Comparison of ENCODE assay signal across 1 cellular context in genomic region chr4:37648084-37648817, GRCh38.
TF ChIP-seq lines count a peak whose summit lies in the region.

No MANE protein-coding gene starts in this region.

TF ChIP-seq in HepG2, 621 proteins besides CTCF, POLR2A, EP300 and RAD21 (continued from another document and continues in another):
- TF ChIP-seq ZBTB46 (CRISPR knock-in tag; IDR thresholded peaks at IDR 0.05; ENCODE audit: borderline replicate concordance) (no peak), JUNB (CRISPR knock-in tag; IDR thresholded peaks at IDR 0.05; ENCODE audit: borderline replicate concordance) (peak; percentile 97), ZUFSP (CRISPR knock-in tag; IDR thresholded peaks at IDR 0.05; ENCODE audit: borderline replicate concordance) (no peak), ZNF781 (CRISPR knock-in tag; IDR thresholded peaks at IDR 0.05; ENCODE audit: borderline replicate concordance, not compliant biosample characterization) (peak; percentile 67), NR2F1 (CRISPR knock-in tag; IDR thresholded peaks at IDR 0.05) (peak; percentile 86 to 87), ZNF362 (CRISPR knock-in tag; IDR thresholded peaks at IDR 0.05; ENCODE audit: borderline replicate concordance) (no peak), ZNF264 (CRISPR knock-in tag; IDR thresholded peaks at IDR 0.05) (no peak), ZNF275 (CRISPR knock-in tag; IDR thresholded peaks at IDR 0.05; ENCODE audit: borderline replicate concordance) (no peak), TEAD3 (CRISPR knock-in tag; optimal IDR thresholded peaks at IDR 0.05; ENCODE audit: borderline replicate concordance) (peak; percentile 87), RXRB (CRISPR knock-in tag; IDR thresholded peaks at IDR 0.05; ENCODE audit: borderline replicate concordance) (peak; percentile 89), RBM39 (IDR thresholded peaks at IDR 0.05; ENCODE audit: low read depth, low read length, poor library complexity, severe bottlenecking) (no peak), SPEN (CRISPR knock-in tag; IDR thresholded peaks at IDR 0.05; ENCODE audit: low read depth) (peak; percentile 47; the same call in 1 of the 2 replicates), ZBTB4 (CRISPR knock-in tag; IDR thresholded peaks at IDR 0.05; ENCODE audit: borderline replicate concordance) (0 out of 2 replicates have a peak, but pooled peaks have one; percentile 55), ATF1 (CRISPR knock-in tag; IDR thresholded peaks at IDR 0.05) (no peak), ZNF678 (CRISPR knock-in tag; IDR thresholded peaks at IDR 0.05) (no peak), ZBTB38 (CRISPR knock-in tag; IDR thresholded peaks at IDR 0.05) (peak; percentile 67; the same call in 1 of the 2 replicates), RFX1 (IDR thresholded peaks at IDR 0.05) (no peak), IKZF1 (IDR thresholded peaks at IDR 0.05) (no peak), NRL (CRISPR knock-in tag; IDR thresholded peaks at IDR 0.05; ENCODE audit: borderline replicate concordance) (no peak), ZNF577 (CRISPR knock-in tag; IDR thresholded peaks at IDR 0.05; ENCODE audit: borderline replicate concordance, low read depth) (no peak), ZMYM3 (CRISPR knock-in tag; IDR thresholded peaks at IDR 0.05) (peak; percentile 78), E2F1 (CRISPR knock-in tag; IDR thresholded peaks at IDR 0.05) (no peak), KDM6A (CRISPR knock-in tag; IDR thresholded peaks at IDR 0.05; ENCODE audit: low read depth) (peak; percentile 60; the same call in 1 of the 2 replicates), SOX6 (IDR thresholded peaks at IDR 0.05) (no peak), SOX6 (CRISPR knock-in tag; IDR thresholded peaks at IDR 0.05) (peak; percentile 95), ZNF644 (CRISPR knock-in tag; IDR thresholded peaks at IDR 0.05; ENCODE audit: low read depth) (peak; percentile 89), GABPB1 (CRISPR knock-in tag; IDR thresholded peaks at IDR 0.05) (peak; percentile 33; the same call in 1 of the 2 replicates), ARID2 (CRISPR knock-in tag; IDR thresholded peaks at IDR 0.05; ENCODE audit: borderline replicate concordance) (no peak), NFYC (CRISPR knock-in tag; IDR thresholded peaks at IDR 0.05) (no peak), ZNF124 (CRISPR knock-in tag; IDR thresholded peaks at IDR 0.05) (no peak), TBL1XR1 (IDR thresholded peaks at IDR 0.05; ENCODE audit: borderline replicate concordance, low read length, partially characterized antibody) (peak; percentile 65), SMARCC2 (IDR thresholded peaks at IDR 0.05) (0 out of 2 replicates have a peak, but pooled peaks have one; percentile 12), ATRX (CRISPR knock-in tag; IDR thresholded peaks at IDR 0.05; ENCODE audit: borderline replicate concordance) (no peak), RBFOX2 (IDR thresholded peaks at IDR 0.05; ENCODE audit: low read depth, low read length) (no peak), MYNN (CRISPR knock-in tag; IDR thresholded peaks at IDR 0.05; ENCODE audit: low read depth) (no peak), ELF3 (CRISPR knock-in tag; IDR thresholded peaks at IDR 0.05) (peak; percentile 87), KLF12 (CRISPR knock-in tag; IDR thresholded peaks at IDR 0.05; ENCODE audit: borderline replicate concordance) (no peak), MYC (CRISPR knock-in tag; IDR thresholded peaks at IDR 0.05; ENCODE audit: borderline replicate concordance) (no peak; the same call in 1 of the 2 replicates), HMGXB3 (CRISPR knock-in tag; IDR thresholded peaks at IDR 0.05; ENCODE audit: borderline replicate concordance) (0 out of 2 replicates have a peak, but pooled peaks have one; percentile 30), NFAT5 (CRISPR knock-in tag; IDR thresholded peaks at IDR 0.05) (no peak)
